Comparison of ENCODE assay signal across 19 cellular contexts in the genomic region with DNA sequence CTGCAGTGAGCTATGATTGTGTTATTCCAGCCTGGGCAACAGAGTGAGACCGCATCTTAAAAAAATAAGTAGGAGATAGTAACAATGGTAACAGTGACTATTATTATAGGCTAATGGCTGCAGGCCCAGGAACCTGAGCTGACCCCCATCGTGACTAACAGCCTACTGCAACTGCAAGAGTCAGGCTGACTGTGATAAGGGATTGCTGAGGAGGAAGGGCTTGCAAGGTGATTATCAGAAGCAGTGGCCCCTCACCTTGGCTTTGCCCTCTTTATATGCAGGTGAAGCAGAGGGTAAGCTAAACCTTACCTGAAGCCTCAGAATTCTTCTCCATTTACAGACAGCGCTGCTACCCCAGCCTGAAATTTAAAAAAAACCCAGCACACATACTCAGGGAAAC.
DNase-seq lines count a peak whose midpoint lies in the region; ATAC-seq and TF ChIP-seq lines count a peak whose summit lies in the region.
"Had no signal": no experiment of that assay in that cellular context is flagged by ENCODE, and none has a peak within 500 bp of the region (broad histone marks: within the 10 kb centered on the region; RNA-seq: fewer than 3 reads in every experiment).

No MANE protein-coding gene starts in this region.

- no peak for ATAC-seq in activated CD4-positive, CD25-positive, alpha-beta regulatory T cell treated with anti-CD3 and anti-CD28 coated beads, Interleukin-2, amount 50 U/mL, for 24 hours
- ATAC-seq: CD8-positive, alpha-beta T cell; T-helper 17 cell had no signal

- no peaks in the 10 kb centered on the region for H3K27me3 ChIP-seq in breast epithelium
- H3K27me3 ChIP-seq: sigmoid colon had no signal

- H3K36me3 Mint-ChIP-seq in osteocyte (ENCODE audit: unreplicated experiment) = no peaks in the 10 kb centered on the region
- H3K36me3 Mint-ChIP-seq: CD8-positive, alpha-beta T cell had no signal

- H3K9me3 Mint-ChIP-seq in osteocyte (ENCODE audit: unreplicated experiment) = no peaks in the 10 kb centered on the region
- H3K9me3 Mint-ChIP-seq: activated B cell treated with CpG ODN at 0.5 μM for 24 hours; CD8-positive, alpha-beta T cell; dendritic cell treated with granulocyte-macrophage colony-stimulating factor and Interleukin-4, amounts not matched to agents 40 ng/mL and 50 ng/mL, for 4 days; H9; stimulated activated naive CD8-positive, alpha-beta T cell treated with anti-CD3 and anti-CD28 coated beads, Interleukin-15, Interleukin-2, amounts not matched to agents 100 ng/mL and 50 ng/mL, for 24 hours had no signal

- TF ChIP-seq POLR2A in breast epithelium (IDR thresholded peaks at IDR 0.05) = no peak

- peaks cover 24% of the 10 kb centered on the region for H3K27me3 Mint-ChIP-seq in osteocyte (ENCODE audit: unreplicated experiment)
- H3K27me3 Mint-ChIP-seq: dendritic cell treated with granulocyte-macrophage colony-stimulating factor and Interleukin-4, amounts not matched to agents 40 ng/mL and 50 ng/mL, for 4 days had no signal

- no peak overlapping the region for H3K27ac Mint-ChIP-seq in osteocyte (ENCODE audit: unreplicated experiment)
- H3K27ac Mint-ChIP-seq: activated B cell treated with CpG ODN at 0.5 μM for 24 hours; CD8-positive, alpha-beta T cell; dendritic cell treated with granulocyte-macrophage colony-stimulating factor and Interleukin-4, amounts not matched to agents 40 ng/mL and 50 ng/mL, for 4 days; H9; stimulated activated naive CD8-positive, alpha-beta T cell treated with anti-CD3 and anti-CD28 coated beads, Interleukin-15, Interleukin-2, amounts not matched to agents 100 ng/mL and 50 ng/mL, for 24 hours; T-helper 17 cell had no signal

- peaks cover 6% of the 10 kb centered on the region for H3K4me1 Mint-ChIP-seq in osteocyte (ENCODE audit: unreplicated experiment)
- H3K4me1 Mint-ChIP-seq: activated B cell treated with CpG ODN at 0.5 μM for 24 hours had no signal

- DNase-seq in ELR (ENCODE audit: low read depth) (peak; percentile 8), astrocyte of the hippocampus (ENCODE audit: low read depth, low spot score) (peak; percentile 32), cardiac septum (ENCODE audit: low spot score) (peak; percentile 67), osteocyte (ENCODE audit: extremely low spot score, unreplicated experiment) (peak; percentile 63), breast epithelium (ENCODE audit: low spot score in 2 of 2) (no peak), HK-2 (ENCODE audit: unreplicated experiment) (no peak), NCI-H1105 treated with DMSO at 0.1 percent for 48 hours (lab: John Stamatoyannopoulos, UW) (no peak)
- DNase-seq: activated B cell treated with CpG ODN at 0.5 μM for 24 hours, amniotic stem cell, H9, NCI-H524, sigmoid colon, SJCRH30, T-helper 17 cell had no signal

- intact Hi-C loops in cardiac septum (cut with DNase I) = no loop called here
- intact Hi-C loops in breast epithelium (cut with DNase I; ENCODE audit: low total_unique reads) = no loop called here

- H3K4me3 Mint-ChIP-seq in osteocyte (ENCODE audit: unreplicated experiment) = no peak overlapping the region
- H3K4me3 Mint-ChIP-seq: activated B cell treated with CpG ODN at 0.5 μM for 24 hours; CD8-positive, alpha-beta T cell; dendritic cell treated with granulocyte-macrophage colony-stimulating factor and Interleukin-4, amounts not matched to agents 40 ng/mL and 50 ng/mL, for 4 days; H9; stimulated activated naive CD8-positive, alpha-beta T cell treated with anti-CD3 and anti-CD28 coated beads, Interleukin-15, Interleukin-2, amounts not matched to agents 100 ng/mL and 50 ng/mL, for 24 hours; T-helper 17 cell had no signal

- no peak overlapping the region for H3K4me3 ChIP-seq in breast epithelium
- H3K4me3 ChIP-seq: sigmoid colon, SJCRH30 had no signal

- TF ChIP-seq CTCF in osteocyte (IDR thresholded peaks at IDR 0.05) (no peak), breast epithelium (IDR thresholded peaks at IDR 0.05) (no peak)

- no peaks in the 10 kb centered on the region for H3K4me1 ChIP-seq in breast epithelium
- H3K4me1 ChIP-seq: SJCRH30 had no signal

- H3K36me3 ChIP-seq in breast epithelium = no peaks in the 10 kb centered on the region
- H3K36me3 ChIP-seq: sigmoid colon, SJCRH30 had no signal

- H3K9me3 ChIP-seq in breast epithelium = no peaks in the 10 kb centered on the region
- H3K9me3 ChIP-seq: sigmoid colon, SJCRH30 had no signal

- no peak overlapping the region for H3K27ac ChIP-seq in breast epithelium
- H3K27ac ChIP-seq: HL-60, sigmoid colon, SJCRH30 had no signal

Comparison
In these comparisons a context has a peak if more than half of its experiments do, and no peak if none do; other contexts are left out.
1. DNase-seq: peak in ELR (single experiment), astrocyte of the hippocampus (single experiment), cardiac septum (single experiment) and osteocyte (single experiment); none in breast epithelium (0 of 2), HK-2 (single experiment) and NCI-H1105 treated with DMSO at 0.1 percent for 48 hours (single experiment).